In the genomic region with DNA sequence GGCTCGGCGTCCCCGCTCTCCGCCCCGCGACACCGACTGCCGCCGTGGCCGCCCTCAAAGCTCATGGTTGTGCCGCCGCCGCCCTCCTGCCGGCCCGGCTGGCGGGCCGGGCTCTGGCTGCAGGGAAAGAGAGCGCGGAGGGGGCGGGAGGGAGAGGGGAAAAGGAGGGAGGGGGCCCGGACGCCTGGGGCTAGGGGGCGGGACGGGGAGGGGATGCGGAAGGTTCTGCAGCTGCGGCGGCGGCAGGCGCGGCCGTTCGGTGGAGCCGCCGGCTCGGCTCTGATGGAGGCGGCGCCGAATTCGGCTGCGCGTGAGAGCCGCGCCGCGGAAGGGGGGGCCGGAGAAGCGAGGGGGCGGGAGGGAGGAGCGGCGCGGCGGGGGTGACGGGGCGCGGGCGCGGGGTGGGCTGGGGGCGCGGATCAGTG, we compare ENCODE assay signal across 12 cellular contexts. TPM values are rescaled to one million over a fixed set of nuclear protein-coding genes. Genes with fewer than 3 reads are reported as not detected.
DNase-seq lines count a peak whose midpoint lies in the region; ATAC-seq and TF ChIP-seq lines count a peak whose summit lies in the region.
"Had no signal": no experiment of that assay in that cellular context is flagged by ENCODE, and none has a peak within 500 bp of the region (broad histone marks: within the 10 kb centered on the region; RNA-seq: fewer than 3 reads in every experiment).

A gene with protein sequence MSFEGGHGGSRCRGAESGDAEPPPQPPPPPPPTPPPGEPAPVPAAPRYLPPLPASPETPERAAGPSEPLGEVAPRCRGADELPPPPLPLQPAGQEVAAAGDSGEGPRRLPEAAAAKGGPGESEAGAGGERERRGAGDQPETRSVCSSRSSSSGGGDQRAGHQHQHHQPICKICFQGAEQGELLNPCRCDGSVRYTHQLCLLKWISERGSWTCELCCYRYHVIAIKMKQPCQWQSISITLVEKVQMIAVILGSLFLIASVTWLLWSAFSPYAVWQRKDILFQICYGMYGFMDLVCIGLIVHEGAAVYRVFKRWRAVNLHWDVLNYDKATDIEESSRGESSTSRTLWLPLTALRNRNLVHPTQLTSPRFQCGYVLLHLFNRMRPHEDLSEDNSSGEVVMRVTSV (minus strand): TSS at position 281 of the 425 bp plus-strand sequence. CDS start 216 bp downstream, at position 65.

- ATAC-seq in upper lobe of left lung (ENCODE audit: low FRiP score in 2 of 2): no peak

- H3K4me3 ChIP-seq in breast epithelium: peak within 1 kb of the TSS in 2 of 3 donors; percentile 42 to 57
- H3K4me3 ChIP-seq in upper lobe of left lung: peak within 1 kb of the TSS in 3 of 4 donors; percentile 20 to 23 (median 22)
- no peak within 1 kb of the TSS for H3K4me3 ChIP-seq in tibial artery

- H3K36me3 ChIP-seq in breast epithelium: no peaks in the 10 kb centered on the region
- no peaks in the 10 kb centered on the region for H3K36me3 ChIP-seq in upper lobe of left lung
- H3K36me3 ChIP-seq in tibial artery: no peaks in the 10 kb centered on the region

- H3K9me3 ChIP-seq in breast epithelium (no peaks in the 10 kb centered on the region), upper lobe of left lung (peaks cover 0 to 4% (median 0%) of the 10 kb centered on the region in 4 donors), tibial artery (no peaks in the 10 kb centered on the region)

- POLR2A ChIA-PET in MCF 10A (lab: Yijun Ruan, JAX): no interaction called here

- H3K27ac ChIP-seq in breast epithelium: no peak within 1 kb of the TSS
- H3K27ac ChIP-seq in upper lobe of left lung: no peak within 1 kb of the TSS
- no peak within 1 kb of the TSS for H3K27ac ChIP-seq in tibial artery

- H3K27me3 ChIP-seq in breast epithelium: peaks cover 4 to 38% of the 10 kb centered on the region in 2 donors
- peaks cover 0 to 21% (median 12%) of the 10 kb centered on the region in 4 donors for H3K27me3 ChIP-seq in upper lobe of left lung
- H3K27me3 ChIP-seq in tibial artery: peaks cover 0 to 56% of the 10 kb centered on the region in 2 donors

- no peak within 1 kb of the TSS for H3K4me3 Mint-ChIP-seq in MCF 10A (ENCODE audit: unreplicated experiment)
- no peak within 1 kb of the TSS for H3K4me3 Mint-ChIP-seq in activated T-helper 1 cell treated with anti-CD3 and anti-CD28 coated beads, Interleukin-12 subunit alpha, Interleukin-12 subunit beta, Interleukin-2, Interleukin-4 antibody, amounts not matched to agents 30 ng/mL and 10 ng/mL and 1 ng/mL, durations not matched to agents 14 hours and 24 hours and 36 hours
- H3K4me3 Mint-ChIP-seq: CD4-positive, alpha-beta T cell; natural killer cell treated with Interleukin-12 subunit alpha and Interleukin-12 subunit beta and Interleukin-15 and Interleukin-18, amount 100 ng/mL, for 72 hours had no signal

- H3K27ac Mint-ChIP-seq in MCF 10A (ENCODE audit: low read depth, unreplicated experiment): no peak within 1 kb of the TSS
- H3K27ac Mint-ChIP-seq in activated T-helper 1 cell treated with anti-CD3 and anti-CD28 coated beads, Interleukin-12 subunit alpha, Interleukin-12 subunit beta, Interleukin-2, Interleukin-4 antibody, amounts not matched to agents 30 ng/mL and 10 ng/mL and 1 ng/mL, durations not matched to agents 14 hours and 24 hours and 36 hours: peak within 1 kb of the TSS; percentile 48
- H3K27ac Mint-ChIP-seq: CD4-positive, alpha-beta T cell; natural killer cell treated with Interleukin-12 subunit alpha and Interleukin-12 subunit beta and Interleukin-15 and Interleukin-18, amount 100 ng/mL, for 72 hours had no signal

- H3K27me3 Mint-ChIP-seq in MCF 10A (ENCODE audit: insufficient read depth, unreplicated experiment): peaks cover 62% of the 10 kb centered on the region
- H3K27me3 Mint-ChIP-seq in activated T-helper 1 cell treated with anti-CD3 and anti-CD28 coated beads, Interleukin-12 subunit alpha, Interleukin-12 subunit beta, Interleukin-2, Interleukin-4 antibody, amounts not matched to agents 30 ng/mL and 10 ng/mL and 1 ng/mL, durations not matched to agents 14 hours and 24 hours and 36 hours (ENCODE audit: insufficient read depth): peaks cover 23% of the 10 kb centered on the region

- no peak for TF ChIP-seq EP300 in upper lobe of left lung (IDR thresholded peaks at IDR 0.05)

- DNase-seq in breast epithelium (ENCODE audit: low spot score in 2 of 2) (no peak), MCF 10A (ENCODE audit: unreplicated experiment) (no peak), iPS-NIHi7 (ENCODE audit: extremely low spot score) (peak; percentile 58), upper lobe of left lung (no peak), tibial artery (no peak), NCI-H1694 treated with DMSO at 0.1 percent for 48 hours (lab: John Stamatoyannopoulos, UW) (no peak), NK-92 (lab: John Stamatoyannopoulos, UW; ENCODE audit: unreplicated experiment) (no peak)
- no peak for DNase-seq in activated T-helper 1 cell treated with anti-CD3 and anti-CD28 coated beads, Interleukin-12 subunit alpha, Interleukin-12 subunit beta, Interleukin-2, Interleukin-4 antibody, amounts not matched to agents 30 ng/mL and 10 ng/mL and 1 ng/mL, durations not matched to agents 14 hours and 24 hours and 36 hours (ENCODE audit: low spot score)

- no peaks in the 10 kb centered on the region for H3K4me1 Mint-ChIP-seq in MCF 10A (ENCODE audit: insufficient read depth, unreplicated experiment)
- no peaks in the 10 kb centered on the region for H3K4me1 Mint-ChIP-seq in activated T-helper 1 cell treated with anti-CD3 and anti-CD28 coated beads, Interleukin-12 subunit alpha, Interleukin-12 subunit beta, Interleukin-2, Interleukin-4 antibody, amounts not matched to agents 30 ng/mL and 10 ng/mL and 1 ng/mL, durations not matched to agents 14 hours and 24 hours and 36 hours (ENCODE audit: low read depth)

- intact Hi-C loops in breast epithelium (cut with DNase I; ENCODE audit: low total_unique reads): no loop called here
- intact Hi-C loops in MCF 10A (cut with micrococcal nuclease): no loop called here
- intact Hi-C loops in activated T-helper 1 cell treated with anti-CD3 and anti-CD28 coated beads, Interleukin-12 subunit alpha, Interleukin-12 subunit beta, Interleukin-2, Interleukin-4 antibody, amounts not matched to agents 30 ng/mL and 10 ng/mL and 1 ng/mL, durations not matched to agents 14 hours and 24 hours and 36 hours (cut with micrococcal nuclease): no loop called here
- intact Hi-C loops in tibial artery (cut with DNase I; ENCODE audit: low total_unique reads): no loop called here

- no peak for TF ChIP-seq POLR2A in breast epithelium (IDR thresholded peaks at IDR 0.05)
- TF ChIP-seq POLR2A in upper lobe of left lung (IDR thresholded peaks at IDR 0.05): no peak

- H3K36me3 Mint-ChIP-seq in MCF 10A (ENCODE audit: insufficient read depth, unreplicated experiment): no peaks in the 10 kb centered on the region
- no peaks in the 10 kb centered on the region for H3K36me3 Mint-ChIP-seq in activated T-helper 1 cell treated with anti-CD3 and anti-CD28 coated beads, Interleukin-12 subunit alpha, Interleukin-12 subunit beta, Interleukin-2, Interleukin-4 antibody, amounts not matched to agents 30 ng/mL and 10 ng/mL and 1 ng/mL, durations not matched to agents 14 hours and 24 hours and 36 hours (ENCODE audit: low read depth)

- no peaks in the 10 kb centered on the region for H3K4me1 ChIP-seq in breast epithelium
- H3K4me1 ChIP-seq in upper lobe of left lung: peaks cover 0 to 15% (median 3%) of the 10 kb centered on the region in 4 donors
- peaks cover 0 to 17% (median 5%) of the 10 kb centered on the region in 4 donors for H3K4me1 ChIP-seq in tibial artery

- 2 to 10% methylated on average over 4 to 11 of the region's 59 CpGs for WGBS in upper lobe of left lung, 2 donors

- CTCF ChIA-PET in MCF 10A (lab: Yijun Ruan, JAX): no interaction called here

- no peak for TF ChIP-seq CTCF in breast epithelium (IDR thresholded peaks at IDR 0.05)
- TF ChIP-seq CTCF in MCF 10A (IDR thresholded peaks at IDR 0.05; ENCODE audit: unreplicated experiment): no peak
- TF ChIP-seq CTCF in upper lobe of left lung (IDR thresholded peaks at IDR 0.05): no peak
- no peak for TF ChIP-seq CTCF in tibial artery (IDR thresholded peaks at IDR 0.05)

- no peaks in the 10 kb centered on the region for H3K9me3 Mint-ChIP-seq in MCF 10A (ENCODE audit: unreplicated experiment)
- peaks cover 8% of the 10 kb centered on the region for H3K9me3 Mint-ChIP-seq in activated T-helper 1 cell treated with anti-CD3 and anti-CD28 coated beads, Interleukin-12 subunit alpha, Interleukin-12 subunit beta, Interleukin-2, Interleukin-4 antibody, amounts not matched to agents 30 ng/mL and 10 ng/mL and 1 ng/mL, durations not matched to agents 14 hours and 24 hours and 36 hours

- no TSS peak for BruUV-seq in MCF 10A (replicated peaks; lab: Mats Ljungman, UMichigan)

RNA-seq across cellular contexts. Expression of the gene that starts here (rescaled TPM):
- not detected for total RNA-seq in breast epithelium
- not detected in 2 replicates for total RNA-seq in MCF 10A (2022)
- total RNA-seq in activated T-helper 1 cell treated with anti-CD3 and anti-CD28 coated beads, Interleukin-12 subunit alpha, Interleukin-12 subunit beta, Interleukin-2, Interleukin-4 antibody, amounts not matched to agents 30 ng/mL and 10 ng/mL and 1 ng/mL, durations not matched to agents 14 hours and 24 hours and 36 hours: not detected in 2 replicates
- not detected for total RNA-seq in upper lobe of left lung
- total RNA-seq: CD4-positive, alpha-beta T cell; fibroblast of lung; LHCN-M2; natural killer cell treated with Interleukin-12 subunit alpha and Interleukin-12 subunit beta and Interleukin-15 and Interleukin-18, amount 100 ng/mL, for 72 hours had no signal

Comparison
In these comparisons a context has a peak if more than half of its experiments do, and no peak if none do; other contexts are left out.
1. H3K4me3 ChIP-seq: peak in breast epithelium (2 of 3) and upper lobe of left lung (3 of 4); none in tibial artery (0 of 2).